In the genomic region with DNA sequence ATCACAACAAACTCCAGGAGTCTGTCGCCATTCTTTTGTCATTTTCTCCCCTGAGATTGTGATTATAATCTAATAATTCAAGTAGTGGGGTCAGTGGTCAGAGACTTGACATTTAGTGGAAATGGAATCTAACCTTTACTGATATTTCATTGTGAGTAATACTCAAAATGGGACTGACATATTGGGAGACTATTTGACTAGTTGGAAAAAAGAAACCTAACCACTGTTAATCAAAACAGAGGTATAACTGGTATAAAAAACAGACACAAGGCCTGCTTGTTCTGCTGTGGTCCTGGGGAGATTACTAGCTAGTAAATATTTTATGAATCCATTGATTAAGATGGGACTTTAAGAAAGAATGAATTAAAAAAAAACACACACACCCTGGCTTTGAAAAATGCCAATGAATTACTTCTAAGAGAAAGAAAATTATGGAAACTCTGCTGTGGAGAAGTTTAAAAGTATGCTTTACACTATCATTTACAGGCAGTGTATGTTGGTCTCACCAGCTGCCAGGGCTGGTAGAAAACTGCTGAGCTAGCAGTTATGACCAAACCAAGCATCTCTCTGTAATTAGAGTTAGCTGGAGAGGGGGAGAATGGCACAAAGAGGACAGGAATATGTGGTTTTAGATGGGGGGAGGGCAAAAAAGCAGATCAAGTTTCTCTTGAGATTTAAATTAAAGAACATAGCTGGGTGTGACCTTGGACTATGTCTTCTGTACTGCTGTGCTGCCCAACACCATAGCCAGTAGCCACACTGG, we compare ENCODE assay signal across 1 cellular context.
TF ChIP-seq lines count a peak whose summit lies in the region.

No MANE protein-coding gene starts in this region.

TF ChIP-seq in IMR-90, 13 proteins besides CTCF, POLR2A, EP300 and RAD21:
- no peak for TF ChIP-seq MAZ (IDR thresholded peaks at IDR 0.05; ENCODE audit: borderline replicate concordance, low read depth, low read length)
- peak; percentile 98 for TF ChIP-seq MAFK (IDR thresholded peaks at IDR 0.05; ENCODE audit: low read depth, low read length)
